Comparison of ENCODE assay signal across 1 cellular context in the genomic region with DNA sequence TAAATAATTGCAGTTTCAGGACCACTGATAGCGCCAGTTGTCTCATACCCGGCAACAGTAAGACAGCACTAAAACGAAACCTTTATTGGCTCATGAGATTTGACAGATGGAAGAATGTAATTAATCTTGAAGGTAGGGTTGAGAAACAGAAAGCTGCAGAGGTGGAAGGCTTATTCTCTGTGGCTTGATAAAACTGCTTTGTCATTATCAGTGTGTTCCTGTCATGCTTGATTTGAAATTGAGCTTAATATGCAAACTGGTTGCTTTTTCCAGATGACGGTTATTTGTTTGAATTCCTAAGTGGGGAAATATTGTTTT.
TF ChIP-seq lines count a peak whose summit lies in the region.

No MANE protein-coding gene starts in this region.

TF ChIP-seq in GM12878, 131 proteins besides CTCF, POLR2A, EP300 and RAD21 (continued from another document and continues in another):
- no peak for TF ChIP-seq TARDBP (IDR thresholded peaks at IDR 0.05; ENCODE audit: borderline replicate concordance)
- TF ChIP-seq POU2F2 (IDR thresholded peaks at IDR 0.05; ENCODE audit: borderline replicate concordance, low read depth, low read length), result 0 out of 3 replicates have a peak, but pooled peaks have one; percentile 20
- TF ChIP-seq, protein P1, sequence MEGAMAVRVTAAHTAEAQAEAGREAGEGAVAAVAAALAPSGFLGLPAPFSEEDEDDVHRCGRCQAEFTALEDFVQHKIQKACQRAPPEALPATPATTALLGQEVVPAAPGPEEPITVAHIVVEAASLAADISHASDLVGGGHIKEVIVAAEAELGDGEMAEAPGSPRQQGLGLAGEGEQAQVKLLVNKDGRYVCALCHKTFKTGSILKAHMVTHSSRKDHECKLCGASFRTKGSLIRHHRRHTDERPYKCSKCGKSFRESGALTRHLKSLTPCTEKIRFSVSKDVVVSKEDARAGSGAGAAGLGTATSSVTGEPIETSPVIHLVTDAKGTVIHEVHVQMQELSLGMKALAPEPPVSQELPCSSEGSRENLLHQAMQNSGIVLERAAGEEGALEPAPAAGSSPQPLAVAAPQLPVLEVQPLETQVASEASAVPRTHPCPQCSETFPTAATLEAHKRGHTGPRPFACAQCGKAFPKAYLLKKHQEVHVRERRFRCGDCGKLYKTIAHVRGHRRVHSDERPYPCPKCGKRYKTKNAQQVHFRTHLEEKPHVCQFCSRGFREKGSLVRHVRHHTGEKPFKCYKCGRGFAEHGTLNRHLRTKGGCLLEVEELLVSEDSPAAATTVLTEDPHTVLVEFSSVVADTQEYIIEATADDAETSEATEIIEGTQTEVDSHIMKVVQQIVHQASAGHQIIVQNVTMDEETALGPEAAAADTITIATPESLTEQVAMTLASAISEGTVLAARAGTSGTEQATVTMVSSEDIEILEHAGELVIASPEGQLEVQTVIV (IDR thresholded peaks at IDR 0.05; ENCODE audit: borderline replicate concordance, partially characterized antibody), result no peak
- TF ChIP-seq ZNF207 (IDR thresholded peaks at IDR 0.05; ENCODE audit: borderline replicate concordance), result no peak
- TF ChIP-seq LARP7 (IDR thresholded peaks at IDR 0.05), result no peak
- TF ChIP-seq ETV6 (conservative IDR thresholded peaks at IDR 0.05 in 1 of 2, IDR thresholded peaks at IDR 0.05 in 1 of 2; ENCODE audit: borderline replicate concordance in 1 of 2, low read depth in 1 of 2), result no peak
- TF ChIP-seq HDAC2 (IDR thresholded peaks at IDR 0.05), result no peak
- no peak for TF ChIP-seq NFXL1 (IDR thresholded peaks at IDR 0.05; ENCODE audit: borderline replicate concordance)
- TF ChIP-seq CREB1 (IDR thresholded peaks at IDR 0.05; ENCODE audit: low read depth), result peak; percentile 50; the same call in 1 of the 2 replicates
- TF ChIP-seq MEF2B (IDR thresholded peaks at IDR 0.05; ENCODE audit: partially characterized antibody, poor library complexity, severe bottlenecking), result no peak
- TF ChIP-seq MXI1 (IDR thresholded peaks at IDR 0.05; ENCODE audit: low read depth, low read length), result peak; percentile 93
- TF ChIP-seq STAT3 (IDR thresholded peaks at IDR 0.05; ENCODE audit: low read depth, low read length), result no peak
- no peak for TF ChIP-seq KAT2A (conservative IDR thresholded peaks at IDR 0.05; ENCODE audit: control insufficient read depth, low read depth, low read length)
- TF ChIP-seq RFX5 (IDR thresholded peaks at IDR 0.05; ENCODE audit: low read depth, low read length), result peak; percentile 93
- TF ChIP-seq TCF7 (IDR thresholded peaks at IDR 0.05; ENCODE audit: borderline replicate concordance), result no peak
- TF ChIP-seq TBL1XR1 (IDR thresholded peaks at IDR 0.05; ENCODE audit: low read depth, low read length), result no peak
- TF ChIP-seq MYB (IDR thresholded peaks at IDR 0.05; ENCODE audit: borderline replicate concordance, low read depth, low read length), result no peak
- TF ChIP-seq SPI1 (IDR thresholded peaks at IDR 0.05; ENCODE audit: borderline replicate concordance, insufficient read depth, low read depth, low read length), result no peak
- TF ChIP-seq POLR2AphosphoS5 (IDR thresholded peaks at IDR 0.05; ENCODE audit: low read length), result no peak
- no peak for TF ChIP-seq MTA2 (IDR thresholded peaks at IDR 0.05; ENCODE audit: low read depth)
- no peak for TF ChIP-seq MTA3 (IDR thresholded peaks at IDR 0.05; ENCODE audit: borderline replicate concordance, low read length)
- no peak for TF ChIP-seq ZNF274 (IDR thresholded peaks at IDR 0.05; ENCODE audit: insufficient read depth, insufficient read length)
- TF ChIP-seq, protein P2, sequence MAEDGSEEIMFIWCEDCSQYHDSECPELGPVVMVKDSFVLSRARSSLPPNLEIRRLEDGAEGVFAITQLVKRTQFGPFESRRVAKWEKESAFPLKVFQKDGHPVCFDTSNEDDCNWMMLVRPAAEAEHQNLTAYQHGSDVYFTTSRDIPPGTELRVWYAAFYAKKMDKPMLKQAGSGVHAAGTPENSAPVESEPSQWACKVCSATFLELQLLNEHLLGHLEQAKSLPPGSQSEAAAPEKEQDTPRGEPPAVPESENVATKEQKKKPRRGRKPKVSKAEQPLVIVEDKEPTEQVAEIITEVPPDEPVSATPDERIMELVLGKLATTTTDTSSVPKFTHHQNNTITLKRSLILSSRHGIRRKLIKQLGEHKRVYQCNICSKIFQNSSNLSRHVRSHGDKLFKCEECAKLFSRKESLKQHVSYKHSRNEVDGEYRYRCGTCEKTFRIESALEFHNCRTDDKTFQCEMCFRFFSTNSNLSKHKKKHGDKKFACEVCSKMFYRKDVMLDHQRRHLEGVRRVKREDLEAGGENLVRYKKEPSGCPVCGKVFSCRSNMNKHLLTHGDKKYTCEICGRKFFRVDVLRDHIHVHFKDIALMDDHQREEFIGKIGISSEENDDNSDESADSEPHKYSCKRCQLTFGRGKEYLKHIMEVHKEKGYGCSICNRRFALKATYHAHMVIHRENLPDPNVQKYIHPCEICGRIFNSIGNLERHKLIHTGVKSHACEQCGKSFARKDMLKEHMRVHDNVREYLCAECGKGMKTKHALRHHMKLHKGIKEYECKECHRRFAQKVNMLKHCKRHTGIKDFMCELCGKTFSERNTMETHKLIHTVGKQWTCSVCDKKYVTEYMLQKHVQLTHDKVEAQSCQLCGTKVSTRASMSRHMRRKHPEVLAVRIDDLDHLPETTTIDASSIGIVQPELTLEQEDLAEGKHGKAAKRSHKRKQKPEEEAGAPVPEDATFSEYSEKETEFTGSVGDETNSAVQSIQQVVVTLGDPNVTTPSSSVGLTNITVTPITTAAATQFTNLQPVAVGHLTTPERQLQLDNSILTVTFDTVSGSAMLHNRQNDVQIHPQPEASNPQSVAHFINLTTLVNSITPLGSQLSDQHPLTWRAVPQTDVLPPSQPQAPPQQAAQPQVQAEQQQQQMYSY (CRISPR knock-in tag; IDR thresholded peaks at IDR 0.05), result no peak
- no peak for TF ChIP-seq SP1 (IDR thresholded peaks at IDR 0.05; ENCODE audit: low read depth, low read length)
- no peak for TF ChIP-seq EED (IDR thresholded peaks at IDR 0.05; ENCODE audit: low read depth)
- no peak for TF ChIP-seq EZH2 (IDR thresholded peaks at IDR 0.05; ENCODE audit: borderline replicate concordance, control insufficient read depth, low read depth, low read length)
- TF ChIP-seq, protein P3, sequence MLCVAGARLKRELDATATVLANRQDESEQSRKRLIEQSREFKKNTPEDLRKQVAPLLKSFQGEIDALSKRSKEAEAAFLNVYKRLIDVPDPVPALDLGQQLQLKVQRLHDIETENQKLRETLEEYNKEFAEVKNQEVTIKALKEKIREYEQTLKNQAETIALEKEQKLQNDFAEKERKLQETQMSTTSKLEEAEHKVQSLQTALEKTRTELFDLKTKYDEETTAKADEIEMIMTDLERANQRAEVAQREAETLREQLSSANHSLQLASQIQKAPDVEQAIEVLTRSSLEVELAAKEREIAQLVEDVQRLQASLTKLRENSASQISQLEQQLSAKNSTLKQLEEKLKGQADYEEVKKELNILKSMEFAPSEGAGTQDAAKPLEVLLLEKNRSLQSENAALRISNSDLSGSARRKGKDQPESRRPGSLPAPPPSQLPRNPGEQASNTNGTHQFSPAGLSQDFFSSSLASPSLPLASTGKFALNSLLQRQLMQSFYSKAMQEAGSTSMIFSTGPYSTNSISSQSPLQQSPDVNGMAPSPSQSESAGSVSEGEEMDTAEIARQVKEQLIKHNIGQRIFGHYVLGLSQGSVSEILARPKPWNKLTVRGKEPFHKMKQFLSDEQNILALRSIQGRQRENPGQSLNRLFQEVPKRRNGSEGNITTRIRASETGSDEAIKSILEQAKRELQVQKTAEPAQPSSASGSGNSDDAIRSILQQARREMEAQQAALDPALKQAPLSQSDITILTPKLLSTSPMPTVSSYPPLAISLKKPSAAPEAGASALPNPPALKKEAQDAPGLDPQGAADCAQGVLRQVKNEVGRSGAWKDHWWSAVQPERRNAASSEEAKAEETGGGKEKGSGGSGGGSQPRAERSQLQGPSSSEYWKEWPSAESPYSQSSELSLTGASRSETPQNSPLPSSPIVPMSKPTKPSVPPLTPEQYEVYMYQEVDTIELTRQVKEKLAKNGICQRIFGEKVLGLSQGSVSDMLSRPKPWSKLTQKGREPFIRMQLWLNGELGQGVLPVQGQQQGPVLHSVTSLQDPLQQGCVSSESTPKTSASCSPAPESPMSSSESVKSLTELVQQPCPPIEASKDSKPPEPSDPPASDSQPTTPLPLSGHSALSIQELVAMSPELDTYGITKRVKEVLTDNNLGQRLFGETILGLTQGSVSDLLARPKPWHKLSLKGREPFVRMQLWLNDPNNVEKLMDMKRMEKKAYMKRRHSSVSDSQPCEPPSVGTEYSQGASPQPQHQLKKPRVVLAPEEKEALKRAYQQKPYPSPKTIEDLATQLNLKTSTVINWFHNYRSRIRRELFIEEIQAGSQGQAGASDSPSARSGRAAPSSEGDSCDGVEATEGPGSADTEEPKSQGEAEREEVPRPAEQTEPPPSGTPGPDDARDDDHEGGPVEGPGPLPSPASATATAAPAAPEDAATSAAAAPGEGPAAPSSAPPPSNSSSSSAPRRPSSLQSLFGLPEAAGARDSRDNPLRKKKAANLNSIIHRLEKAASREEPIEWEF (IDR thresholded peaks at IDR 0.05; ENCODE audit: insufficient replicate concordance, low read depth, low read length), result no peak
- no peak for TF ChIP-seq CBX3 (IDR thresholded peaks at IDR 0.05; ENCODE audit: borderline replicate concordance, low read depth)
- TF ChIP-seq, protein P4, sequence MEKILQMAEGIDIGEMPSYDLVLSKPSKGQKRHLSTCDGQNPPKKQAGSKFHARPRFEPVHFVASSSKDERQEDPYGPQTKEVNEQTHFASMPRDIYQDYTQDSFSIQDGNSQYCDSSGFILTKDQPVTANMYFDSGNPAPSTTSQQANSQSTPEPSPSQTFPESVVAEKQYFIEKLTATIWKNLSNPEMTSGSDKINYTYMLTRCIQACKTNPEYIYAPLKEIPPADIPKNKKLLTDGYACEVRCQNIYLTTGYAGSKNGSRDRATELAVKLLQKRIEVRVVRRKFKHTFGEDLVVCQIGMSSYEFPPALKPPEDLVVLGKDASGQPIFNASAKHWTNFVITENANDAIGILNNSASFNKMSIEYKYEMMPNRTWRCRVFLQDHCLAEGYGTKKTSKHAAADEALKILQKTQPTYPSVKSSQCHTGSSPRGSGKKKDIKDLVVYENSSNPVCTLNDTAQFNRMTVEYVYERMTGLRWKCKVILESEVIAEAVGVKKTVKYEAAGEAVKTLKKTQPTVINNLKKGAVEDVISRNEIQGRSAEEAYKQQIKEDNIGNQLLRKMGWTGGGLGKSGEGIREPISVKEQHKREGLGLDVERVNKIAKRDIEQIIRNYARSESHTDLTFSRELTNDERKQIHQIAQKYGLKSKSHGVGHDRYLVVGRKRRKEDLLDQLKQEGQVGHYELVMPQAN (conservative IDR thresholded peaks at IDR 0.05), result peak; percentile 89
- TF ChIP-seq, protein P5, sequence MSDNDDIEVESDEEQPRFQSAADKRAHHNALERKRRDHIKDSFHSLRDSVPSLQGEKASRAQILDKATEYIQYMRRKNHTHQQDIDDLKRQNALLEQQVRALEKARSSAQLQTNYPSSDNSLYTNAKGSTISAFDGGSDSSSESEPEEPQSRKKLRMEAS (IDR thresholded peaks at IDR 0.05; ENCODE audit: low read depth, low read length), result 0 out of 2 replicates have a peak, but pooled peaks have one; percentile 36
- no peak for TF ChIP-seq HCFC1 (IDR thresholded peaks at IDR 0.05; ENCODE audit: low read length)
- no peak for TF ChIP-seq NR2C1 (IDR thresholded peaks at IDR 0.05)
- TF ChIP-seq, protein P6, sequence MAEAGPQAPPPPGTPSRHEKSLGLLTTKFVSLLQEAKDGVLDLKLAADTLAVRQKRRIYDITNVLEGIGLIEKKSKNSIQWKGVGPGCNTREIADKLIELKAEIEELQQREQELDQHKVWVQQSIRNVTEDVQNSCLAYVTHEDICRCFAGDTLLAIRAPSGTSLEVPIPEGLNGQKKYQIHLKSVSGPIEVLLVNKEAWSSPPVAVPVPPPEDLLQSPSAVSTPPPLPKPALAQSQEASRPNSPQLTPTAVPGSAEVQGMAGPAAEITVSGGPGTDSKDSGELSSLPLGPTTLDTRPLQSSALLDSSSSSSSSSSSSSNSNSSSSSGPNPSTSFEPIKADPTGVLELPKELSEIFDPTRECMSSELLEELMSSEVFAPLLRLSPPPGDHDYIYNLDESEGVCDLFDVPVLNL (IDR thresholded peaks at IDR 0.05; ENCODE audit: low read depth, low read length), result no peak
- no peak for TF ChIP-seq MYC (IDR thresholded peaks at IDR 0.05; ENCODE audit: insufficient read depth, insufficient read length, insufficient replicate concordance, low read length, severe bottlenecking)
- no peak for TF ChIP-seq CEBPB (IDR thresholded peaks at IDR 0.05; ENCODE audit: borderline replicate concordance in 1 of 2, low read depth in 2 of 2, low read length in 2 of 2)
- 0 out of 2 replicates have a peak, but pooled peaks have one; percentile 51 for TF ChIP-seq RCOR1 (conservative IDR thresholded peaks at IDR 0.05; ENCODE audit: low read depth, low read length)
- TF ChIP-seq TAF1 (IDR thresholded peaks at IDR 0.05; ENCODE audit: borderline replicate concordance, low read depth, low read length), result no peak
- TF ChIP-seq BHLHE40 (IDR thresholded peaks at IDR 0.05; ENCODE audit: borderline replicate concordance in 1 of 2, low read depth in 2 of 2, low read length in 1 of 2), result no peak
- TF ChIP-seq NFYA (IDR thresholded peaks at IDR 0.05; ENCODE audit: borderline replicate concordance, low read depth, low read length), result no peak
- TF ChIP-seq GABPA (IDR thresholded peaks at IDR 0.05; ENCODE audit: low read depth), result no peak
- peak; percentile 70 for TF ChIP-seq ATF7 (IDR thresholded peaks at IDR 0.05; ENCODE audit: low read depth)
- TF ChIP-seq, protein P7, sequence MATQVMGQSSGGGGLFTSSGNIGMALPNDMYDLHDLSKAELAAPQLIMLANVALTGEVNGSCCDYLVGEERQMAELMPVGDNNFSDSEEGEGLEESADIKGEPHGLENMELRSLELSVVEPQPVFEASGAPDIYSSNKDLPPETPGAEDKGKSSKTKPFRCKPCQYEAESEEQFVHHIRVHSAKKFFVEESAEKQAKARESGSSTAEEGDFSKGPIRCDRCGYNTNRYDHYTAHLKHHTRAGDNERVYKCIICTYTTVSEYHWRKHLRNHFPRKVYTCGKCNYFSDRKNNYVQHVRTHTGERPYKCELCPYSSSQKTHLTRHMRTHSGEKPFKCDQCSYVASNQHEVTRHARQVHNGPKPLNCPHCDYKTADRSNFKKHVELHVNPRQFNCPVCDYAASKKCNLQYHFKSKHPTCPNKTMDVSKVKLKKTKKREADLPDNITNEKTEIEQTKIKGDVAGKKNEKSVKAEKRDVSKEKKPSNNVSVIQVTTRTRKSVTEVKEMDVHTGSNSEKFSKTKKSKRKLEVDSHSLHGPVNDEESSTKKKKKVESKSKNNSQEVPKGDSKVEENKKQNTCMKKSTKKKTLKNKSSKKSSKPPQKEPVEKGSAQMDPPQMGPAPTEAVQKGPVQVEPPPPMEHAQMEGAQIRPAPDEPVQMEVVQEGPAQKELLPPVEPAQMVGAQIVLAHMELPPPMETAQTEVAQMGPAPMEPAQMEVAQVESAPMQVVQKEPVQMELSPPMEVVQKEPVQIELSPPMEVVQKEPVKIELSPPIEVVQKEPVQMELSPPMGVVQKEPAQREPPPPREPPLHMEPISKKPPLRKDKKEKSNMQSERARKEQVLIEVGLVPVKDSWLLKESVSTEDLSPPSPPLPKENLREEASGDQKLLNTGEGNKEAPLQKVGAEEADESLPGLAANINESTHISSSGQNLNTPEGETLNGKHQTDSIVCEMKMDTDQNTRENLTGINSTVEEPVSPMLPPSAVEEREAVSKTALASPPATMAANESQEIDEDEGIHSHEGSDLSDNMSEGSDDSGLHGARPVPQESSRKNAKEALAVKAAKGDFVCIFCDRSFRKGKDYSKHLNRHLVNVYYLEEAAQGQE (IDR thresholded peaks at IDR 0.05; ENCODE audit: low read depth, low read length), result peak; percentile 93
